ENCODE assay signal across 11 cellular contexts in the genomic region with DNA sequence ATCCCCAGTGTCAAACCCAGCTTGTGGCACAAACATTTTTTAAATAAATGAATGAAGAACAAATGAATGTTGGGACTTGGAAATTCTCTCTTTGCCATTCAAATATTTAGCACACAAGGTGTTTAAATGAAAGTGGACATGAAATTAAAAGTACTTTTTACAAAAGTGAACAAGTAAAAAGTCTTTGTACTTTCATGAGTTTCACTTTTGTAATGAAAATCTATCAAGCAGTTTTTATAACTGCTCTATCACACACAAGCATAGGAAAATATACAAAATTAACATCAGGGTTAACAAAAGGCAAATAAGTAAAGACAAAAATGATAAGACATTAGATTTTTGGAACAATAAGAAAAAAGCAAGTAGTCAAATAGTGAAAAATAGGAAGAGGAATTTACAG.
"Had no signal": no experiment of that assay in that cellular context is flagged by ENCODE, and none has a peak within 500 bp of the region (broad histone marks: within the 10 kb centered on the region; RNA-seq: fewer than 3 reads in every experiment).

No MANE protein-coding gene starts in this region.

- H3K9me3 Mint-ChIP-seq: GM23338, H9, HFFc6 had no signal

- H3K4me3 Mint-ChIP-seq: GM23338, H9, HFFc6 had no signal

- DNase-seq: GM23248, GOT3, H7, H9, HCEC 1CT, HFFc6 had no signal

- H3K27ac ChIP-seq: GM23248 had no signal

- H3K4me3 ChIP-seq: GM23248, GM23338, HAP-1 had no signal

- H3K9me3 ChIP-seq: HAP-1 had no signal

- H3K36me3 ChIP-seq: HAP-1 had no signal

- ATAC-seq: GM23338, HCT116 had no signal

- FAIRE-seq: H1, H54 had no signal

- H3K27ac Mint-ChIP-seq: GM23338, H9, HFFc6 had no signal

- H3K4me1 ChIP-seq: HAP-1 had no signal

- H3K4me1 Mint-ChIP-seq: GM23338, H9 had no signal
